In the genomic region with DNA sequence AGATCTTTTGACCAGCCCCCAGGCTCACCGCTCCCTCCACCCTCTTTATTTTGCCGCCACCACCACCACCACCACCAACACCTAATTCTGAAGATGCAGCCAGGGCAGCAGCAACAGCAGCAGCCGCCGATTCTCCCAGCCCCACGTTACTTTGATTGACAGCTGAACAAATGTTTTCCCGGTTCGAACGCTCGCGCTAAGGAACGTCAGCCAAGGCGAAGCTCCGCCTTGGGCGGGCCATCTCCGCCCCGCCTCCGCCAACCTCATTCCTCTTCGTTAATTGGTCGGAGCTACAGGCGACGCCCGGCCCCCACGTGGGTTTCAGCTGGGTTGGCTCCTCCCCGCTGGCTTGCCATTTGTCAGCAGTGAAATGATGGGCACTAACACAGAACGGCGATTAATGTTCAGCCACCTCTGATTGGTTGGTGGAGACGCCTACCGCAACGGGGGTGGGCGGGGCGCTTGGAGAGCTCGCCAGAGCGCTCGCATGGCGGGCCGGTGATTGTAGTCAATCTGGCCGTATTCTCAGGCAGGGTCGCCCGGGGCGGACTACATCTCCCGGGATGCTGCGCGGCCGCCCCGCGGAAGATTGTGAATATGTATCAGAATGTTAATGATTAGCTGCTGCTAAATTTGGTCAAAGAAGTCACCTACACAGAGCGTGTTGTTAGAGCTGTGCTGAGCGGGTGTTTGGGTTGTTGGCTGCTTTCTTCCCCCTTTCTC, we compare ENCODE assay signal across 8 cellular contexts. TPM values are rescaled to one million over a fixed set of nuclear protein-coding genes. Genes with fewer than 3 reads are reported as not detected.
A peak's percentile ranks its signal among the peaks of the same experiment; 100 is the strongest.
DNase-seq lines count a peak whose midpoint lies in the region; ATAC-seq and TF ChIP-seq lines count a peak whose summit lies in the region.

A gene (plus strand): TSS at position 657 of the 723 bp plus-strand sequence. CDS start 826 bp downstream, outside the sequence.

- CTCF ChIA-PET in Caco-2 (lab: Charles Lee), result no interaction called here

- peak within 1 kb of the TSS; percentile 86 for H4K91ac ChIP-seq in mesenchymal stem cell (ENCODE audit: low read length)

- H3K27me3 ChIP-seq in Caco-2 (replicated peaks; ENCODE audit: control insufficient read depth, insufficient read depth, low read length), result no peaks in the 10 kb centered on the region
- H3K27me3 ChIP-seq in endodermal cell (ENCODE audit: control insufficient read depth, insufficient read depth, low read length, poor library complexity, severe bottlenecking), result peaks cover 29% of the 10 kb centered on the region
- H3K27me3 ChIP-seq in mesenchymal stem cell (ENCODE audit: control insufficient read depth in 1 of 2, insufficient read depth in 1 of 2, low read length in 2 of 2), result peaks cover 0 to 11% of the 10 kb centered on the region in 2 experiments

- H3K4me1 ChIP-seq in Caco-2 (no peaks in the 10 kb centered on the region), endodermal cell (ENCODE audit: control insufficient read depth, insufficient read depth, low read length) (peaks cover 4% of the 10 kb centered on the region), mesenchymal stem cell (ENCODE audit: control insufficient read depth, insufficient read depth, low read depth, low read length) (peaks cover 3% of the 10 kb centered on the region)

- no peaks in the 10 kb centered on the region for H3K9me3 ChIP-seq in Caco-2
- peaks cover 10% of the 10 kb centered on the region for H3K9me3 ChIP-seq in endodermal cell (ENCODE audit: control insufficient read depth, low read length)
- no peaks in the 10 kb centered on the region for H3K9me3 ChIP-seq in mesenchymal stem cell (ENCODE audit: control insufficient read depth, low read length)

- peak within 1 kb of the TSS; percentile 87 for H3K4me2 ChIP-seq in mesenchymal stem cell (ENCODE audit: low read length, poor library complexity, severe bottlenecking)

- H3K79me1 ChIP-seq in mesenchymal stem cell (replicated peaks; ENCODE audit: low read length, poor library complexity, severe bottlenecking), result no peaks in the 10 kb centered on the region

- H3K4me3 Mint-ChIP-seq in Caco-2 (ENCODE audit: unreplicated experiment) (peak within 1 kb of the TSS; percentile 68), endodermal cell (no peak within 1 kb of the TSS)

- H3K4ac ChIP-seq in mesenchymal stem cell (ENCODE audit: low read depth in 1 of 2, low read length in 2 of 2), result peak within 1 kb of the TSS; percentile 51 to 82

- H2BK15ac ChIP-seq in mesenchymal stem cell (ENCODE audit: low read depth, poor library complexity, severe bottlenecking), result peak within 1 kb of the TSS; percentile 80

- peak within 1 kb of the TSS; percentile 92 for H3K9ac ChIP-seq in endodermal cell (ENCODE audit: extremely low read depth, low read length, poor library complexity, severe bottlenecking)
- H3K9ac ChIP-seq in mesenchymal stem cell (ENCODE audit: low read length), result peak within 1 kb of the TSS; percentile 94

- H2BK120ac ChIP-seq in mesenchymal stem cell (ENCODE audit: low read depth, low read length), result peak within 1 kb of the TSS; percentile 95

- BruUV-seq in Caco-2 (replicated peaks; lab: Mats Ljungman, UMichigan), result no TSS peak

- H3K4me1 Mint-ChIP-seq in Caco-2 (ENCODE audit: low read depth, unreplicated experiment) (no peaks in the 10 kb centered on the region), endodermal cell (peaks cover 19% of the 10 kb centered on the region)

- H3K27ac Mint-ChIP-seq in Caco-2 (ENCODE audit: unreplicated experiment), result no peak within 1 kb of the TSS
- no peak within 1 kb of the TSS for H3K27ac Mint-ChIP-seq in endodermal cell

- H3K18ac ChIP-seq in mesenchymal stem cell (ENCODE audit: low read depth in 1 of 2, low read length in 2 of 2), result peak within 1 kb of the TSS; percentile 97 to 98

- DNase-seq in Caco-2 (peak; percentile 89 to 96), HUDEP-2 (lab: John Stamatoyannopoulos, UW; ENCODE audit: unreplicated experiment in 76 of 76) (peak in 51 of 76 experiments; percentile 4 to 94 (median 76)), NOMO-1 treated with dmso at 0.1 percent for 144 hours (lab: John Stamatoyannopoulos, UW; ENCODE audit: unreplicated experiment) (peak; percentile 93), endodermal cell (peak; percentile 100), mesenchymal stem cell (peak; percentile 100)
- peak; percentile 100 for DNase-seq in activated CD8-positive, alpha-beta memory T cell treated with anti-CD3 and anti-CD28 coated beads, Interleukin-2, amount 50 U/mL, for 24 hours (ENCODE audit: extremely low read depth)
- peak; percentile 99 for DNase-seq in stimulated activated CD8-positive, alpha-beta memory T cell treated with anti-CD3 and anti-CD28 coated beads, Interleukin-12 subunit alpha, Interleukin-12 subunit beta, amount 100 ng/mL, for 24 hours (ENCODE audit: extremely low read depth)

- 0 to 1% methylated on average over 18 to 46 of the region's 48 CpGs for WGBS in endodermal cell (ENCODE audit: insufficient coverage in 1 of 2, insufficient read length in 1 of 2), 2 experiments
- under 1% methylated on average over 46 of the region's 48 CpGs for WGBS in mesenchymal stem cell

- H2BK12ac ChIP-seq in mesenchymal stem cell (ENCODE audit: low read length in 2 of 2), result peak within 1 kb of the TSS; percentile 59 to 84

- ATAC-seq in GM21381 (IDR thresholded peaks at IDR 0.05; ENCODE audit: unreplicated experiment), result peak; percentile 83

- H3K4me3 ChIP-seq in Caco-2 (ENCODE audit: low read depth, low read length) (peak within 1 kb of the TSS; percentile 50), endodermal cell (ENCODE audit: low read length) (peak within 1 kb of the TSS; percentile 97), mesenchymal stem cell (ENCODE audit: insufficient read depth in 1 of 2, low read depth in 1 of 2, low read length in 2 of 2) (peak within 1 kb of the TSS; percentile 89 to 94)

- H2BK5ac ChIP-seq in mesenchymal stem cell (ENCODE audit: low read depth, low read length, poor library complexity, severe bottlenecking), result peak within 1 kb of the TSS; percentile 57

- H3K14ac ChIP-seq in mesenchymal stem cell (ENCODE audit: low read length in 2 of 2), result peak within 1 kb of the TSS; percentile 36 to 90

- H3K27ac ChIP-seq in endodermal cell (ENCODE audit: low read depth, low read length) (peak within 1 kb of the TSS; percentile 98), mesenchymal stem cell (ENCODE audit: low read length, poor library complexity, severe bottlenecking) (peak within 1 kb of the TSS; percentile 97)

- H3K36me3 Mint-ChIP-seq in Caco-2 (ENCODE audit: insufficient read depth, unreplicated experiment) (no peaks in the 10 kb centered on the region), endodermal cell (ENCODE audit: low read depth) (no peaks in the 10 kb centered on the region)

- H3K9me3 Mint-ChIP-seq in Caco-2 (ENCODE audit: unreplicated experiment) (no peaks in the 10 kb centered on the region), endodermal cell (no peaks in the 10 kb centered on the region)

- H3K27me3 Mint-ChIP-seq in Caco-2 (ENCODE audit: insufficient read depth, unreplicated experiment) (no peaks in the 10 kb centered on the region), endodermal cell (ENCODE audit: insufficient read depth) (peaks cover 23% of the 10 kb centered on the region)

- TF ChIP-seq CTCF in Caco-2 (IDR thresholded peaks at IDR 0.05; ENCODE audit: insufficient read depth in 1 of 2, low read depth in 1 of 2, low read length in 1 of 2, severe bottlenecking in 1 of 2, unreplicated experiment in 1 of 2), result no peak
- no peak for TF ChIP-seq CTCF in endodermal cell (conservative IDR thresholded peaks at IDR 0.05)

- peak within 1 kb of the TSS; percentile 72 for H4K8ac ChIP-seq in mesenchymal stem cell (ENCODE audit: low read length)

- peak within 1 kb of the TSS in 1 of 2 experiments; percentile 59 for H3K23ac ChIP-seq in mesenchymal stem cell (ENCODE audit: low read length in 2 of 2)

- no peak within 1 kb of the TSS for H2AK5ac ChIP-seq in mesenchymal stem cell (ENCODE audit: low read length, severe bottlenecking)

- intact Hi-C loops in Caco-2 (cut with micrococcal nuclease; ENCODE audit: unreplicated experiment), result loop anchor here (2.0 to 10.0 kb wide), 3 partner anchors 83 to 193 kb away; no protein-coding TSS in a partner anchor

- H3K36me3 ChIP-seq in Caco-2 (ENCODE audit: control insufficient read depth, insufficient read depth, low read length), result no peaks in the 10 kb centered on the region
- H3K36me3 ChIP-seq in endodermal cell (ENCODE audit: control insufficient read depth, insufficient read depth, low read length), result no peaks in the 10 kb centered on the region
- H3K36me3 ChIP-seq in mesenchymal stem cell (ENCODE audit: control insufficient read depth in 1 of 2, insufficient read depth in 2 of 2, low read depth in 1 of 2, low read length in 2 of 2), result no peaks in the 10 kb centered on the region

- POLR2A ChIA-PET in Caco-2 (lab: Charles Lee), result interaction anchor here (0.6 to 0.9 kb wide), 4 partner anchors 12 to 406 kb away, joined by 3 to 7 read pairs (median 4); no protein-coding TSS in a partner anchor

- H2AFZ ChIP-seq in mesenchymal stem cell (ENCODE audit: low read depth, low read length), result peak within 1 kb of the TSS; percentile 68

RNA-seq across cellular contexts. Expression of the gene that starts here (rescaled TPM):
- total RNA-seq in Caco-2 (2022), result 8.1 and 9.2 TPM in 2 replicates
- 10 to 100 TPM; 16.7 to 25.5 TPM for total RNA-seq in endodermal cell
- polyA plus RNA-seq in endodermal cell (2013, experiment 1 of 2), result 101 TPM
- polyA plus RNA-seq in endodermal cell (2013, experiment 2 of 2), result 102 TPM
- polyA plus RNA-seq in mesenchymal stem cell (2013, experiment 1 of 2), result 31.0 TPM
- 30.8 TPM for polyA plus RNA-seq in mesenchymal stem cell (2013, experiment 2 of 2)

Comparison
In these comparisons a context has a peak if more than half of its experiments do, and no peak if none do; other contexts are left out.
1. Peak in every context shown above with its lines: DNase-seq, ATAC-seq, H3K4me3 ChIP-seq and H3K27ac ChIP-seq.